In the genomic region with DNA sequence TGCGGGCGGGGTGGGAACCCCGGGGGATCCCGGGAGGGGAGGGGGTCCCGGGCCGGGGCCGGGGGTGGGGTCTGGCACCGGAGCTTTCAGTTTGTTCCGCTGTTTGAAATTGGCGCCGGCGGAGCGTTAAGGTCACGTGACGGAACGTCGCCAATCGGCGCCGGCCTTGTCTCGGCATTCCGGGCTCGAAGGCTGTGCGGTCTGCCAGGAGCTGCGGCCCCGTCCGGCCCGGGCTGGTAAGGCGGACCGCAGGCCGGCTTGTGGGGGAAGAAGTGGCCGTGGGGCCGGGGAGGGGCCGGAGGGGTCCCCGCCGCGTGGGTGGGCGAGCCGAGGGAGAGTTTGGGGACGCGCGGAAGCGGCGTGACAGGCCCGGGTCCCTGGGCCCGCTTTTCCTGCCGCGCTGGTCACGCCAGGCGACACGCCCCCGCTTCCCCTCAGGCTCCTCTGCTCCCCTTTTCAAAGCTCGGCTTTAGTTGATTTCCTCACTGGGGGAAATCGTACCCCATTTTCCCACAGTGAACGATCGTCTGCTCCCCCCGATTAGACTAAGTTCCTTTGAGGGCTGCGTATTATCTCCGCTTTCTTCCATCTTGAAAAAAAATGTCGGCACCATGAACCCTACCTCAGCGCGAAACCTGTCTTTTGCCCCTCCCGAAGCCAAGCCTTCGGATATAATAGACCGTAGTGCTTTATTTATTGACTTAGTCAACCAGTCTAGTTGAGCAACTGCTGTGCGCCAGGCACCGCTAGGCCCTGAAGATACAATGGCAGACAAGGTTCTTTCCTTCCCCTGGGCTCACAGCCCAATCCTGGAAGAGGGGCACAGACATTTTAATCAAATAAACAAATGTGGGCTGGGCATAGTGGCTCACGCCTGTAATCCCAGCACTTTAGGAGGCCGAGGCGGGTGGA, we compare ENCODE assay signal across 8 cellular contexts. TPM values are rescaled to one million over a fixed set of nuclear protein-coding genes. Genes with fewer than 3 reads are reported as not detected.
A peak's percentile ranks its signal among the peaks of the same experiment; 100 is the strongest.
DNase-seq lines count a peak whose midpoint lies in the region; ATAC-seq and TF ChIP-seq lines count a peak whose summit lies in the region.

A gene with protein sequence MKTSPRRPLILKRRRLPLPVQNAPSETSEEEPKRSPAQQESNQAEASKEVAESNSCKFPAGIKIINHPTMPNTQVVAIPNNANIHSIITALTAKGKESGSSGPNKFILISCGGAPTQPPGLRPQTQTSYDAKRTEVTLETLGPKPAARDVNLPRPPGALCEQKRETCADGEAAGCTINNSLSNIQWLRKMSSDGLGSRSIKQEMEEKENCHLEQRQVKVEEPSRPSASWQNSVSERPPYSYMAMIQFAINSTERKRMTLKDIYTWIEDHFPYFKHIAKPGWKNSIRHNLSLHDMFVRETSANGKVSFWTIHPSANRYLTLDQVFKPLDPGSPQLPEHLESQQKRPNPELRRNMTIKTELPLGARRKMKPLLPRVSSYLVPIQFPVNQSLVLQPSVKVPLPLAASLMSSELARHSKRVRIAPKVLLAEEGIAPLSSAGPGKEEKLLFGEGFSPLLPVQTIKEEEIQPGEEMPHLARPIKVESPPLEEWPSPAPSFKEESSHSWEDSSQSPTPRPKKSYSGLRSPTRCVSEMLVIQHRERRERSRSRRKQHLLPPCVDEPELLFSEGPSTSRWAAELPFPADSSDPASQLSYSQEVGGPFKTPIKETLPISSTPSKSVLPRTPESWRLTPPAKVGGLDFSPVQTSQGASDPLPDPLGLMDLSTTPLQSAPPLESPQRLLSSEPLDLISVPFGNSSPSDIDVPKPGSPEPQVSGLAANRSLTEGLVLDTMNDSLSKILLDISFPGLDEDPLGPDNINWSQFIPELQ (minus strand): TSS at position 128 of the 912 bp plus-strand sequence. CDS start 2,696 bp downstream, outside the sequence.
A gene with protein sequence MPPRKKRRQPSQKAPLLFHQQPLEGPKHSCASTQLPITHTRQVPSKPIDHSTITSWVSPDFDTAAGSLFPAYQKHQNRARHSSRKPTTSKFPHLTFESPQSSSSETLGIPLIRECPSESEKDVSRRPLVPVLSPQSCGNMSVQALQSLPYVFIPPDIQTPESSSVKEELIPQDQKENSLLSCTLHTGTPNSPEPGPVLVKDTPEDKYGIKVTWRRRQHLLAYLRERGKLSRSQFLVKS (plus strand): TSS at position 177 of the 912 bp plus-strand sequence. CDS start 8,144 bp downstream, outside the sequence.

- DNase-seq in CD14-positive monocyte (ENCODE audit: low spot score) (peak; percentile 79), NCI-H774 (lab: John Stamatoyannopoulos, UW) (peak; percentile 90), ecto neural progenitor cell (ENCODE audit: low spot score) (peak; percentile 99), lower lobe of right lung (peak; percentile 93)
- peak; percentile 89 for DNase-seq in activated CD8-positive, alpha-beta T cell treated with anti-CD3 and anti-CD28 coated beads for 36 hours
- DNase-seq in stimulated activated CD4-positive, alpha-beta T cell treated with anti-CD3 and anti-CD28 coated beads, TNF-alpha, amount 100 ng/mL, for 1 hour (ENCODE audit: low read depth in 3 of 3, low spot score in 1 of 3): peak; percentile 64 to 79 (median 71)

- ATAC-seq in GM19397 (IDR thresholded peaks at IDR 0.05; ENCODE audit: unreplicated experiment) (peak; percentile 83), HG03571 (IDR thresholded peaks at IDR 0.05; ENCODE audit: unreplicated experiment) (peak; percentile 66), lower lobe of right lung (peak; percentile 95 to 96)
- peak; percentile 73 for ATAC-seq in activated CD8-positive, alpha-beta T cell treated with anti-CD3 and anti-CD28 coated beads for 36 hours

- intact Hi-C loops in CD14-positive monocyte (cut with micrococcal nuclease): loop anchor here (2.0 to 5.0 kb wide), 2 partner anchors 13 to 65 kb away; partner anchors contain the start of genes ITFG2 (in 2 of the 2) and TULP3 (in 1 of the 2)
- intact Hi-C loops in activated CD8-positive, alpha-beta T cell treated with anti-CD3 and anti-CD28 coated beads for 36 hours (cut with micrococcal nuclease): no loop called here
- intact Hi-C loops in lower lobe of right lung (cut with DNase I): no loop called here

- no peaks in the 10 kb centered on the region for H3K27me3 ChIP-seq in lower lobe of right lung (ENCODE audit: low read depth)

- H3K36me3 ChIP-seq in lower lobe of right lung: peaks cover 5% of the 10 kb centered on the region

- CTCF ChIA-PET in activated CD8-positive, alpha-beta T cell treated with anti-CD3 and anti-CD28 coated beads for 36 hours (lab: Charles Lee): interaction anchor here (1.0 to 2.0 kb wide), 5 partner anchors 8 to 67 kb away, joined by 3 to 9 read pairs (median 3); no protein-coding TSS in a partner anchor

- H3K27ac Mint-ChIP-seq in CD14-positive monocyte: peak within 1 kb of the TSS; percentile 84 to 97 (median 95)
- H3K27ac Mint-ChIP-seq in activated CD8-positive, alpha-beta T cell treated with anti-CD3 and anti-CD28 coated beads for 36 hours: peak within 1 kb of the TSS; percentile 98

- H3K27me3 Mint-ChIP-seq in CD14-positive monocyte (ENCODE audit: low read depth in 3 of 3): peaks cover 0 to 2% (median 0%) of the 10 kb centered on the region in 3 donors
- H3K27me3 Mint-ChIP-seq in activated CD8-positive, alpha-beta T cell treated with anti-CD3 and anti-CD28 coated beads for 36 hours: no peaks in the 10 kb centered on the region

- H3K27ac ChIP-seq in lower lobe of right lung: peak within 1 kb of the TSS; percentile 95

- POLR2A ChIA-PET in activated CD8-positive, alpha-beta T cell treated with anti-CD3 and anti-CD28 coated beads for 36 hours (lab: Charles Lee): interaction anchor here (0.8 to 4.8 kb wide), 12 partner anchors 8 to 80 kb away, joined by 3 to 48 read pairs (median 5); partner anchors contain the start of gene TULP3

- no peaks in the 10 kb centered on the region for H3K9me3 ChIP-seq in lower lobe of right lung

- peaks cover 32% of the 10 kb centered on the region for H3K4me1 Mint-ChIP-seq in CD14-positive monocyte
- H3K4me1 Mint-ChIP-seq in activated CD8-positive, alpha-beta T cell treated with anti-CD3 and anti-CD28 coated beads for 36 hours (ENCODE audit: low read depth): peaks cover 31% of the 10 kb centered on the region

- H3K9me3 Mint-ChIP-seq in CD14-positive monocyte: no peaks in the 10 kb centered on the region
- no peaks in the 10 kb centered on the region for H3K9me3 Mint-ChIP-seq in activated CD8-positive, alpha-beta T cell treated with anti-CD3 and anti-CD28 coated beads for 36 hours

- H3K4me3 Mint-ChIP-seq in CD14-positive monocyte: peak within 1 kb of the TSS; percentile 93 to 98
- peak within 1 kb of the TSS; percentile 80 for H3K4me3 Mint-ChIP-seq in activated CD8-positive, alpha-beta T cell treated with anti-CD3 and anti-CD28 coated beads for 36 hours

- peak within 1 kb of the TSS; percentile 95 for H3K4me3 ChIP-seq in lower lobe of right lung

- H3K36me3 Mint-ChIP-seq in CD14-positive monocyte: peaks cover 0 to 18% of the 10 kb centered on the region in 2 donors
- H3K36me3 Mint-ChIP-seq in activated CD8-positive, alpha-beta T cell treated with anti-CD3 and anti-CD28 coated beads for 36 hours (ENCODE audit: low read depth): peaks cover 47% of the 10 kb centered on the region

- no peak for TF ChIP-seq CTCF in CD14-positive monocyte (IDR thresholded peaks at IDR 0.05)
- TF ChIP-seq CTCF in activated CD8-positive, alpha-beta T cell treated with anti-CD3 and anti-CD28 coated beads for 36 hours (IDR thresholded peaks at IDR 0.05): no peak
- peak; percentile 35 for TF ChIP-seq CTCF in lower lobe of right lung (IDR thresholded peaks at IDR 0.05)

- H3K4me1 ChIP-seq in lower lobe of right lung: peaks cover 26% of the 10 kb centered on the region

RNA-seq across cellular contexts. Expression of the first gene that starts in this region (rescaled TPM):
- not detected for polyA plus RNA-seq in CD14-positive monocyte
- 10 to 100 TPM; 64.4 to 64.8 TPM for total RNA-seq in activated CD8-positive, alpha-beta T cell treated with anti-CD3 and anti-CD28 coated beads for 36 hours
- 3.2 TPM for total RNA-seq in lower lobe of right lung

RNA-seq across cellular contexts. Expression of the second gene that starts in this region (rescaled TPM):
- polyA plus RNA-seq in CD14-positive monocyte: 10 to 100 TPM; 19.8 to 24.7 TPM
- 10 to 100 TPM; 56.9 to 62.9 TPM for total RNA-seq in activated CD8-positive, alpha-beta T cell treated with anti-CD3 and anti-CD28 coated beads for 36 hours
- 12.8 TPM for total RNA-seq in lower lobe of right lung

Comparison
In these comparisons a context has a peak if more than half of its experiments do, and no peak if none do; other contexts are left out.
1. Peak in every context shown above with its lines: DNase-seq, ATAC-seq, H3K4me3 ChIP-seq and H3K27ac ChIP-seq.
2. RNA of the first gene that starts in this region (total RNA-seq): 64.4 to 64.8 TPM in activated CD8-positive, alpha-beta T cell treated with anti-CD3 and anti-CD28 coated beads for 36 hours; 3.2 TPM in lower lobe of right lung (single experiment); every median in the first group is over 10 times any median in the second.
3. intact Hi-C loops: an anchor here in CD14-positive monocyte (2.0 to 5.0 kb wide); none called in activated CD8-positive, alpha-beta T cell treated with anti-CD3 and anti-CD28 coated beads for 36 hours and lower lobe of right lung.